ENCODE assay signal across 35 cellular contexts in genomic region chr6:92473056-92473455, GRCh38.
"Had no signal": no experiment of that assay in that cellular context is flagged by ENCODE, and none has a peak within 500 bp of the region (broad histone marks: within the 10 kb centered on the region; RNA-seq: fewer than 3 reads in every experiment).

No MANE protein-coding gene starts in this region.

- H3K4me3 ChIP-seq: MG63 had no signal

- H3K9me3 ChIP-seq: MG63 had no signal

- H3K36me3 ChIP-seq: MG63 had no signal

- DNase-seq: Karpas-422, Kasumi-1, MG63, MM.1S, MV-4-11, NCI-H1048, NCI-H1092, NCI-H1092 treated with DMSO at 0.1 percent for 48 hours, NCI-H1105, NCI-H1105 treated with DMSO at 0.1 percent for 48 hours, NCI-H1417, NCI-H1417 treated with DMSO at 0.1 percent for 48 hours, NCI-H1436, NCI-H1436 treated with DMSO at 0.1 percent for 48 hours, NCI-H146, NCI-H1694, NCI-H1694 treated with DMSO at 0.1 percent for 48 hours, NCI-H187, NCI-H187 treated with DMSO at 0.1 percent for 48 hours, NCI-H1930, NCI-H2029, NCI-H2029 treated with DMSO at 0.1 percent for 48 hours, NCI-H2081, NCI-H2081 treated with DMSO at 0.1 percent for 48 hours, NCI-H2107, NCI-H2171, NCI-H2171 treated with DMSO at 0.1 percent for 48 hours, NCI-H2227 treated with DMSO at 0.1 percent for 48 hours, NCI-H226, NCI-H345, NCI-H446, NCI-H446 treated with DMSO at 0.1 percent for 48 hours, NCI-H510A treated with DMSO at 0.1 percent for 48 hours, NCI-H524, NCI-H524 treated with DMSO at 0.1 percent for 48 hours had no signal

- H3K27me3 ChIP-seq: MG63 had no signal
